10 cellular contexts compared by ENCODE assay signal in the genomic region with DNA sequence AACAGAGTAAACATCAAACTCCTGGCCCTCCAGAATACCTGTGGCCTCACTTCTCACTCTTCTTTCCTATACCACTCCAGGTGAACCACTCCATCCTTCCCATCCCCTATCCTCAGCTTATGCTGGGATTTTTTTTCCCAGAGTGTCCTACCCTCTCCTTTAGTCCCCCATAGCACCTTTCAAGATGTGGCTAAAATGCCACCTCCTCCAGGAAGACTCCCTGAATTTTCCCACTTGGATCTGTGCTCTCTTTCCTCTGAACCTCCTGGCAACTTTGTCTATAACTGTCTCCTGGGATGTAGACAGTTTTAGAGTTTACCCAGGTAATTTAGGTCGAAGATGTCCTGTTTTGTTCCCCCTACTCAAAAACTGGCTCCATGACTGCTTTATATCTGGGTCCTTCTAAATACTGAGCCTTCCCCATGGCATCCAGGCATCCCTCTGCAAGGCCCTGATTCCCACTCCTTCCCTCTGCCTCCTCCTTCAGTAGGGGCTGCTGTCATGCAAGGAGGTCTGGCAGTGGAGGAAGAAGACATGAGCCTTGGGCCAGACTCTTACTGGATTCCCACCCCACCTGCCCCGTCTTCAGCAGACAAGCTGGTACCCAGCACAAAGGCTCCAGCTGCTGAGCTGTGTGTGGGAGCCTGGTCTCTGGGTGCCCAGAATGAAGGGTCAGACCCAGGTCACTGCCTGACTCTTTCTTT.
DNase-seq lines count a peak whose midpoint lies in the region; ATAC-seq and TF ChIP-seq lines count a peak whose summit lies in the region.
"Had no signal": no experiment of that assay in that cellular context is flagged by ENCODE, and none has a peak within 500 bp of the region (broad histone marks: within the 10 kb centered on the region; RNA-seq: fewer than 3 reads in every experiment).

No MANE protein-coding gene starts in this region.

- CTCF ChIA-PET in HEK293 (lab: Yijun Ruan, JAX) (interaction anchor here (0.6 to 7.3 kb wide), 42 partner anchors 9 to 1004 kb away, joined by 3 to 83 read pairs (median 3); no protein-coding TSS in a partner anchor), MCF 10A (lab: Yijun Ruan, JAX) (interaction anchor here (0.5 to 1.4 kb wide), 16 partner anchors 9 to 571 kb away, joined by 3 to 6 read pairs (median 3); no protein-coding TSS in a partner anchor)

- H3K4me1 Mint-ChIP-seq in MCF 10A (ENCODE audit: insufficient read depth, unreplicated experiment) = peaks cover 20% of the 10 kb centered on the region
- peaks cover 45 to 62% (median 47%) of the 10 kb centered on the region in 3 donors for H3K4me1 Mint-ChIP-seq in naive B cell

- POLR2A ChIA-PET in HEK293 (lab: Yijun Ruan, JAX) = interaction anchor here (1.5 kb wide), 1 partner anchor 161 kb away, joined by 3 read pairs; no protein-coding TSS in a partner anchor
- POLR2A ChIA-PET in MCF 10A (lab: Yijun Ruan, JAX) = no interaction called here

- H3K4me3 ChIP-seq in ACC112 (ENCODE audit: low read depth, low read length) = no peak overlapping the region
- no peak overlapping the region for H3K4me3 ChIP-seq in HEK293 (ENCODE audit: low read depth, low read length)
- H3K4me3 ChIP-seq: right lobe of liver had no signal

- BruUV-seq in MCF 10A (replicated peaks; lab: Mats Ljungman, UMichigan) = no TSS peak

- ATAC-seq in naive B cell (ENCODE audit: low read depth in 2 of 2) = no peak
- no peak for ATAC-seq in foreskin keratinocyte

- H3K27ac Mint-ChIP-seq in MCF 10A (ENCODE audit: low read depth, unreplicated experiment) (peak overlapping the region; percentile 55), naive B cell (peak overlapping the region; percentile 86 to 98 (median 93))

- H3K36me3 ChIP-seq in ACC112 (ENCODE audit: insufficient read depth, low read length) (peaks cover 2% of the 10 kb centered on the region; the same call in 1 of the 2 replicates), HEK293 (ENCODE audit: control insufficient read depth in 2 of 2, insufficient read depth in 1 of 2, low read length in 2 of 2) (no peaks in the 10 kb centered on the region)
- H3K36me3 ChIP-seq: right lobe of liver had no signal

- DNase-seq in MCF 10A (ENCODE audit: unreplicated experiment) (no peak), naive B cell (no peak), pons (ENCODE audit: low spot score) (no peak), foreskin keratinocyte (no peak), SK-N-DZ (ENCODE audit: low spot score) (no peak), OCI-M1 (lab: John Stamatoyannopoulos, UW) (no peak)

- TF ChIP-seq CTCF in HEK293 (tag by site-specific recombination; IDR thresholded peaks at IDR 0.05) (no peak), MCF 10A (IDR thresholded peaks at IDR 0.05; ENCODE audit: unreplicated experiment) (no peak), foreskin keratinocyte (conservative IDR thresholded peaks at IDR 0.05) (no peak)

- H2AFZ ChIP-seq in ACC112 (ENCODE audit: low read length, unreplicated experiment) = no peak overlapping the region

- no peaks in the 10 kb centered on the region for H3K9me3 Mint-ChIP-seq in MCF 10A (ENCODE audit: unreplicated experiment)
- H3K9me3 Mint-ChIP-seq in naive B cell = peaks cover 0 to 3% (median 0%) of the 10 kb centered on the region in 7 donors

- H3K4me3 Mint-ChIP-seq in MCF 10A (ENCODE audit: unreplicated experiment) = no peak overlapping the region
- H3K4me3 Mint-ChIP-seq in naive B cell = peak overlapping the region in 3 of 8 donors; percentile 1 to 30 (median 13)

- H3K79me2 ChIP-seq in ACC112 (ENCODE audit: control insufficient read depth, insufficient read depth, low read length, unreplicated experiment) = no peaks in the 10 kb centered on the region

- H3K27me3 ChIP-seq in ACC112 (ENCODE audit: insufficient read depth, low read length) (no peaks in the 10 kb centered on the region), foreskin keratinocyte (peaks cover 6% of the 10 kb centered on the region)
- H3K27me3 ChIP-seq: right lobe of liver had no signal

- H3K36me3 Mint-ChIP-seq in MCF 10A (ENCODE audit: insufficient read depth, unreplicated experiment) (no peaks in the 10 kb centered on the region), naive B cell (no peaks in the 10 kb centered on the region)

- no peaks in the 10 kb centered on the region for H3K9me3 ChIP-seq in HEK293 (ENCODE audit: control insufficient read depth, insufficient read depth, low read depth, low read length)
- H3K9me3 ChIP-seq: Caco-2, right lobe of liver had no signal

- intact Hi-C loops in MCF 10A (cut with micrococcal nuclease) = loop anchor here (2.0 kb wide), 1 partner anchor 21 kb away; no protein-coding TSS in a partner anchor

- no peaks in the 10 kb centered on the region for H3K27me3 Mint-ChIP-seq in MCF 10A (ENCODE audit: insufficient read depth, unreplicated experiment)
- H3K27me3 Mint-ChIP-seq in naive B cell = peaks cover 0 to 9% (median 4%) of the 10 kb centered on the region in 3 donors

- H3K27ac ChIP-seq in ACC112 (ENCODE audit: low read depth, low read length) = peak overlapping the region; percentile 62
- H3K27ac ChIP-seq in HEK293 (ENCODE audit: extremely low read depth, low read depth, low read length) = no peak overlapping the region
- H3K27ac ChIP-seq in foreskin keratinocyte = no peak overlapping the region
- H3K27ac ChIP-seq: right lobe of liver had no signal

- H3K4me1 ChIP-seq in ACC112 (ENCODE audit: control insufficient read depth, insufficient read depth, low read length, unreplicated experiment) (peaks cover 26% of the 10 kb centered on the region), HEK293 (ENCODE audit: control insufficient read depth, insufficient read depth, low read length) (no peaks in the 10 kb centered on the region), foreskin keratinocyte (no peaks in the 10 kb centered on the region)
- H3K4me1 ChIP-seq: right lobe of liver had no signal

TF ChIP-seq in HEK293, 187 proteins besides CTCF, POLR2A, EP300 and RAD21:
- TF ChIP-seq ZNF629 (tag by site-specific recombination; IDR thresholded peaks at IDR 0.05) (no peak), ZNF791 (tag by site-specific recombination; IDR thresholded peaks at IDR 0.05) (0 out of 2 replicates have a peak, but pooled peaks have one; percentile 19), ZNF157 (tag by site-specific recombination; IDR thresholded peaks at IDR 0.05) (0 out of 2 replicates have a peak, but pooled peaks have one; percentile 18), GLIS1 (tag by site-specific recombination; IDR thresholded peaks at IDR 0.05) (0 out of 2 replicates have a peak, but pooled peaks have one; percentile 0)
- TF ChIP-seq, protein P1, sequence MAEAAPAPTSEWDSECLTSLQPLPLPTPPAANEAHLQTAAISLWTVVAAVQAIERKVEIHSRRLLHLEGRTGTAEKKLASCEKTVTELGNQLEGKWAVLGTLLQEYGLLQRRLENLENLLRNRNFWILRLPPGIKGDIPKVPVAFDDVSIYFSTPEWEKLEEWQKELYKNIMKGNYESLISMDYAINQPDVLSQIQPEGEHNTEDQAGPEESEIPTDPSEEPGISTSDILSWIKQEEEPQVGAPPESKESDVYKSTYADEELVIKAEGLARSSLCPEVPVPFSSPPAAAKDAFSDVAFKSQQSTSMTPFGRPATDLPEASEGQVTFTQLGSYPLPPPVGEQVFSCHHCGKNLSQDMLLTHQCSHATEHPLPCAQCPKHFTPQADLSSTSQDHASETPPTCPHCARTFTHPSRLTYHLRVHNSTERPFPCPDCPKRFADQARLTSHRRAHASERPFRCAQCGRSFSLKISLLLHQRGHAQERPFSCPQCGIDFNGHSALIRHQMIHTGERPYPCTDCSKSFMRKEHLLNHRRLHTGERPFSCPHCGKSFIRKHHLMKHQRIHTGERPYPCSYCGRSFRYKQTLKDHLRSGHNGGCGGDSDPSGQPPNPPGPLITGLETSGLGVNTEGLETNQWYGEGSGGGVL (tag by site-specific recombination; IDR thresholded peaks at IDR 0.05) = 0 out of 2 replicates have a peak, but pooled peaks have one; percentile 1
